1 cellular context compared by ENCODE assay signal in genomic region chr2:6924101-6924917, GRCh38.
TF ChIP-seq lines count a peak whose summit lies in the region.

No MANE protein-coding gene starts in this region.

TF ChIP-seq in WTC11, 78 proteins besides CTCF, POLR2A, EP300 and RAD21:
- TF ChIP-seq IRF1 (CRISPR knock-in tag; IDR thresholded peaks at IDR 0.05), result no peak
- no peak for TF ChIP-seq ZNF396 (CRISPR knock-in tag; IDR thresholded peaks at IDR 0.05; ENCODE audit: borderline replicate concordance)
- no peak for TF ChIP-seq TEAD1 (CRISPR knock-in tag; IDR thresholded peaks at IDR 0.05)
- TF ChIP-seq CREM (CRISPR knock-in tag; IDR thresholded peaks at IDR 0.05), result no peak
- no peak for TF ChIP-seq NFE2L1 (CRISPR knock-in tag; IDR thresholded peaks at IDR 0.05)
- no peak for TF ChIP-seq USF1 (CRISPR knock-in tag; IDR thresholded peaks at IDR 0.05)
TF ChIP-seq in WTC11: peak in this region for 0.
